Comparison of ENCODE assay signal across 1 cellular context in the genomic region with DNA sequence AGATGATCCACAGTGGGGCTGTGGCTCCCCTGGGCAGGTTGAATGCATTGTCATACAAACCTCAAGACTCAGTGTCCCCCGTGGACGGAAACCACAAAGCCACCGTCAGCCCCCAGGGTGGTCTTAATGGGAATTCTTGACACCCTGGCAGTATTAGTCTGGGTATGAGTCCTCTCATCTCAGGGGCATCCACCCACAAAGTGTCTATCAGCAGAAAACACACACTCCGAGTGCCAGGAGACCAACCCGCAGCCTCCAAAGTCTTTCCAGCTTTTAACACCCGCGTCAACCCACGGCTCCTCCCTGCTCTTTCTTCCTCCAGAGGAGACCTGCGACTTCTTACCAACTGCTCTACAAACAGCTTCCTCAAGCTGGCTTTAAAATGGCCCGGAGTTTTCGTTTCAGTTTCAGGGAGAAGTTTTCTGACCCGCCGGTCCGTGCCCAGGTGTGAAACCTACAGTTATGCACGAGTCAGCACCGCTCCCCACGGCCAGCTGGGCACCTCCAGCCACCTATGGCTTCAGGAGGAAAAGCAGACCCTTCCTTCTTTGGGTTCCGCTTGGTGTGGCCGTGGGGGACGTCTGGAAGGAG.
TF ChIP-seq lines count a peak whose summit lies in the region.

No MANE protein-coding gene starts in this region.

TF ChIP-seq in WTC11, 78 proteins besides CTCF, POLR2A, EP300 and RAD21 (continued from another document):
- TF ChIP-seq HMGA2 (CRISPR knock-in tag; IDR thresholded peaks at IDR 0.05) (no peak), ZNF263 (CRISPR knock-in tag; IDR thresholded peaks at IDR 0.05; ENCODE audit: low read depth) (no peak), KAT7 (CRISPR knock-in tag; IDR thresholded peaks at IDR 0.05; ENCODE audit: borderline replicate concordance) (no peak), GTF2I (CRISPR knock-in tag; conservative IDR thresholded peaks at IDR 0.05) (no peak), TCF7 (CRISPR knock-in tag; IDR thresholded peaks at IDR 0.05; ENCODE audit: low read depth) (no peak)
- TF ChIP-seq, protein P1, sequence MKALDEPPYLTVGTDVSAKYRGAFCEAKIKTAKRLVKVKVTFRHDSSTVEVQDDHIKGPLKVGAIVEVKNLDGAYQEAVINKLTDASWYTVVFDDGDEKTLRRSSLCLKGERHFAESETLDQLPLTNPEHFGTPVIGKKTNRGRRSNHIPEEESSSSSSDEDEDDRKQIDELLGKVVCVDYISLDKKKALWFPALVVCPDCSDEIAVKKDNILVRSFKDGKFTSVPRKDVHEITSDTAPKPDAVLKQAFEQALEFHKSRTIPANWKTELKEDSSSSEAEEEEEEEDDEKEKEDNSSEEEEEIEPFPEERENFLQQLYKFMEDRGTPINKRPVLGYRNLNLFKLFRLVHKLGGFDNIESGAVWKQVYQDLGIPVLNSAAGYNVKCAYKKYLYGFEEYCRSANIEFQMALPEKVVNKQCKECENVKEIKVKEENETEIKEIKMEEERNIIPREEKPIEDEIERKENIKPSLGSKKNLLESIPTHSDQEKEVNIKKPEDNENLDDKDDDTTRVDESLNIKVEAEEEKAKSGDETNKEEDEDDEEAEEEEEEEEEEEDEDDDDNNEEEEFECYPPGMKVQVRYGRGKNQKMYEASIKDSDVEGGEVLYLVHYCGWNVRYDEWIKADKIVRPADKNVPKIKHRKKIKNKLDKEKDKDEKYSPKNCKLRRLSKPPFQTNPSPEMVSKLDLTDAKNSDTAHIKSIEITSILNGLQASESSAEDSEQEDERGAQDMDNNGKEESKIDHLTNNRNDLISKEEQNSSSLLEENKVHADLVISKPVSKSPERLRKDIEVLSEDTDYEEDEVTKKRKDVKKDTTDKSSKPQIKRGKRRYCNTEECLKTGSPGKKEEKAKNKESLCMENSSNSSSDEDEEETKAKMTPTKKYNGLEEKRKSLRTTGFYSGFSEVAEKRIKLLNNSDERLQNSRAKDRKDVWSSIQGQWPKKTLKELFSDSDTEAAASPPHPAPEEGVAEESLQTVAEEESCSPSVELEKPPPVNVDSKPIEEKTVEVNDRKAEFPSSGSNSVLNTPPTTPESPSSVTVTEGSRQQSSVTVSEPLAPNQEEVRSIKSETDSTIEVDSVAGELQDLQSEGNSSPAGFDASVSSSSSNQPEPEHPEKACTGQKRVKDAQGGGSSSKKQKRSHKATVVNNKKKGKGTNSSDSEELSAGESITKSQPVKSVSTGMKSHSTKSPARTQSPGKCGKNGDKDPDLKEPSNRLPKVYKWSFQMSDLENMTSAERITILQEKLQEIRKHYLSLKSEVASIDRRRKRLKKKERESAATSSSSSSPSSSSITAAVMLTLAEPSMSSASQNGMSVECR (CRISPR knock-in tag; IDR thresholded peaks at IDR 0.05; ENCODE audit: borderline replicate concordance), result no peak
- TF ChIP-seq, protein P2, sequence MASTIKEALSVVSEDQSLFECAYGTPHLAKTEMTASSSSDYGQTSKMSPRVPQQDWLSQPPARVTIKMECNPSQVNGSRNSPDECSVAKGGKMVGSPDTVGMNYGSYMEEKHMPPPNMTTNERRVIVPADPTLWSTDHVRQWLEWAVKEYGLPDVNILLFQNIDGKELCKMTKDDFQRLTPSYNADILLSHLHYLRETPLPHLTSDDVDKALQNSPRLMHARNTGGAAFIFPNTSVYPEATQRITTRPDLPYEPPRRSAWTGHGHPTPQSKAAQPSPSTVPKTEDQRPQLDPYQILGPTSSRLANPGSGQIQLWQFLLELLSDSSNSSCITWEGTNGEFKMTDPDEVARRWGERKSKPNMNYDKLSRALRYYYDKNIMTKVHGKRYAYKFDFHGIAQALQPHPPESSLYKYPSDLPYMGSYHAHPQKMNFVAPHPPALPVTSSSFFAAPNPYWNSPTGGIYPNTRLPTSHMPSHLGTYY (CRISPR knock-in tag; IDR thresholded peaks at IDR 0.05), result no peak
- TF ChIP-seq, protein P3, sequence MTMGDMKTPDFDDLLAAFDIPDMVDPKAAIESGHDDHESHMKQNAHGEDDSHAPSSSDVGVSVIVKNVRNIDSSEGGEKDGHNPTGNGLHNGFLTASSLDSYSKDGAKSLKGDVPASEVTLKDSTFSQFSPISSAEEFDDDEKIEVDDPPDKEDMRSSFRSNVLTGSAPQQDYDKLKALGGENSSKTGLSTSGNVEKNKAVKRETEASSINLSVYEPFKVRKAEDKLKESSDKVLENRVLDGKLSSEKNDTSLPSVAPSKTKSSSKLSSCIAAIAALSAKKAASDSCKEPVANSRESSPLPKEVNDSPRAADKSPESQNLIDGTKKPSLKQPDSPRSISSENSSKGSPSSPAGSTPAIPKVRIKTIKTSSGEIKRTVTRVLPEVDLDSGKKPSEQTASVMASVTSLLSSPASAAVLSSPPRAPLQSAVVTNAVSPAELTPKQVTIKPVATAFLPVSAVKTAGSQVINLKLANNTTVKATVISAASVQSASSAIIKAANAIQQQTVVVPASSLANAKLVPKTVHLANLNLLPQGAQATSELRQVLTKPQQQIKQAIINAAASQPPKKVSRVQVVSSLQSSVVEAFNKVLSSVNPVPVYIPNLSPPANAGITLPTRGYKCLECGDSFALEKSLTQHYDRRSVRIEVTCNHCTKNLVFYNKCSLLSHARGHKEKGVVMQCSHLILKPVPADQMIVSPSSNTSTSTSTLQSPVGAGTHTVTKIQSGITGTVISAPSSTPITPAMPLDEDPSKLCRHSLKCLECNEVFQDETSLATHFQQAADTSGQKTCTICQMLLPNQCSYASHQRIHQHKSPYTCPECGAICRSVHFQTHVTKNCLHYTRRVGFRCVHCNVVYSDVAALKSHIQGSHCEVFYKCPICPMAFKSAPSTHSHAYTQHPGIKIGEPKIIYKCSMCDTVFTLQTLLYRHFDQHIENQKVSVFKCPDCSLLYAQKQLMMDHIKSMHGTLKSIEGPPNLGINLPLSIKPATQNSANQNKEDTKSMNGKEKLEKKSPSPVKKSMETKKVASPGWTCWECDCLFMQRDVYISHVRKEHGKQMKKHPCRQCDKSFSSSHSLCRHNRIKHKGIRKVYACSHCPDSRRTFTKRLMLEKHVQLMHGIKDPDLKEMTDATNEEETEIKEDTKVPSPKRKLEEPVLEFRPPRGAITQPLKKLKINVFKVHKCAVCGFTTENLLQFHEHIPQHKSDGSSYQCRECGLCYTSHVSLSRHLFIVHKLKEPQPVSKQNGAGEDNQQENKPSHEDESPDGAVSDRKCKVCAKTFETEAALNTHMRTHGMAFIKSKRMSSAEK (CRISPR knock-in tag; IDR thresholded peaks at IDR 0.05; ENCODE audit: borderline replicate concordance), result no peak
- TF ChIP-seq, protein P4, sequence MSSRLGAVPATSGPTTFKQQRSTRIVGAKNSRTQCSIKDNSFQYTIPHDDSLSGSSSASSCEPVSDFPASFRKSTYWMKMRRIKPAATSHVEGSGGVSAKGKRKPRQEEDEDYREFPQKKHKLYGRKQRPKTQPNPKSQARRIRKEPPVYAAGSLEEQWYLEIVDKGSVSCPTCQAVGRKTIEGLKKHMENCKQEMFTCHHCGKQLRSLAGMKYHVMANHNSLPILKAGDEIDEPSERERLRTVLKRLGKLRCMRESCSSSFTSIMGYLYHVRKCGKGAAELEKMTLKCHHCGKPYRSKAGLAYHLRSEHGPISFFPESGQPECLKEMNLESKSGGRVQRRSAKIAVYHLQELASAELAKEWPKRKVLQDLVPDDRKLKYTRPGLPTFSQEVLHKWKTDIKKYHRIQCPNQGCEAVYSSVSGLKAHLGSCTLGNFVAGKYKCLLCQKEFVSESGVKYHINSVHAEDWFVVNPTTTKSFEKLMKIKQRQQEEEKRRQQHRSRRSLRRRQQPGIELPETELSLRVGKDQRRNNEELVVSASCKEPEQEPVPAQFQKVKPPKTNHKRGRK (CRISPR knock-in tag; IDR thresholded peaks at IDR 0.05; ENCODE audit: borderline replicate concordance), result no peak
- TF ChIP-seq, protein P5, sequence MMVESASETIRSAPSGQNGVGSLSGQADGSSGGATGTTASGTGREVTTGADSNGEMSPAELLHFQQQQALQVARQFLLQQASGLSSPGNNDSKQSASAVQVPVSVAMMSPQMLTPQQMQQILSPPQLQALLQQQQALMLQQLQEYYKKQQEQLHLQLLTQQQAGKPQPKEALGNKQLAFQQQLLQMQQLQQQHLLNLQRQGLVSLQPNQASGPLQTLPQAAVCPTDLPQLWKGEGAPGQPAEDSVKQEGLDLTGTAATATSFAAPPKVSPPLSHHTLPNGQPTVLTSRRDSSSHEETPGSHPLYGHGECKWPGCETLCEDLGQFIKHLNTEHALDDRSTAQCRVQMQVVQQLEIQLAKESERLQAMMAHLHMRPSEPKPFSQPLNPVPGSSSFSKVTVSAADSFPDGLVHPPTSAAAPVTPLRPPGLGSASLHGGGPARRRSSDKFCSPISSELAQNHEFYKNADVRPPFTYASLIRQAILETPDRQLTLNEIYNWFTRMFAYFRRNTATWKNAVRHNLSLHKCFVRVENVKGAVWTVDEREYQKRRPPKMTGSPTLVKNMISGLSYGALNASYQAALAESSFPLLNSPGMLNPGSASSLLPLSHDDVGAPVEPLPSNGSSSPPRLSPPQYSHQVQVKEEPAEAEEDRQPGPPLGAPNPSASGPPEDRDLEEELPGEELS (CRISPR knock-in tag; IDR thresholded peaks at IDR 0.05), result no peak
